In the genomic region with DNA sequence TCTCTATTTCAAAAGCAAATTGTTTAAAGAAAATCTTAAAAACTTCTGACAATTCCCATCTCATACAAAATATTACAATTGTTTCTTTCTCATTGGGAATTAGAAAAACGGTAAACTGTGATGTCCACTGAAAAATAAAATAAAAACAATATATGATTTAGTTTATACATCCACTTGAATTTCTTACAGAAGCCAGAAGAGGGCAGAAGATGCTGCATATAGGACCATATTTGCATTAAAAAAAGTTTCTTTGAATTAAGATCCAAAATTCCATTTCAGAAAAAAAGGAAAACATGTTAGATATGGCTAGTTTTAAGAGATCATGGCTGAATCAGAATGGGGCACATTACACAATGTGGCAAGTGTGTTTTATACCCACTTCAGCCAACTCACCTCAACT, we compare ENCODE assay signal across 2 cellular contexts.
A peak's percentile ranks its signal among the peaks of the same experiment; 100 is the strongest.
TF ChIP-seq lines count a peak whose summit lies in the region.

No MANE protein-coding gene starts in this region.

TF ChIP-seq in IMR-90, 13 proteins besides CTCF, POLR2A, EP300 and RAD21:
- TF ChIP-seq CEBPB (IDR thresholded peaks at IDR 0.05; ENCODE audit: low read depth, low read length), result no peak
- no peak for TF ChIP-seq MAFK (IDR thresholded peaks at IDR 0.05; ENCODE audit: low read depth, low read length)
- no peak for TF ChIP-seq FOS (IDR thresholded peaks at IDR 0.05; ENCODE audit: low read depth, low read length)
- TF ChIP-seq BHLHE40 (IDR thresholded peaks at IDR 0.05; ENCODE audit: low read depth, low read length), result no peak
- TF ChIP-seq RFX5 (IDR thresholded peaks at IDR 0.05; ENCODE audit: low read depth, low read length), result no peak
- no peak for TF ChIP-seq MAZ (IDR thresholded peaks at IDR 0.05; ENCODE audit: borderline replicate concordance, low read depth, low read length)
- TF ChIP-seq, protein P1, sequence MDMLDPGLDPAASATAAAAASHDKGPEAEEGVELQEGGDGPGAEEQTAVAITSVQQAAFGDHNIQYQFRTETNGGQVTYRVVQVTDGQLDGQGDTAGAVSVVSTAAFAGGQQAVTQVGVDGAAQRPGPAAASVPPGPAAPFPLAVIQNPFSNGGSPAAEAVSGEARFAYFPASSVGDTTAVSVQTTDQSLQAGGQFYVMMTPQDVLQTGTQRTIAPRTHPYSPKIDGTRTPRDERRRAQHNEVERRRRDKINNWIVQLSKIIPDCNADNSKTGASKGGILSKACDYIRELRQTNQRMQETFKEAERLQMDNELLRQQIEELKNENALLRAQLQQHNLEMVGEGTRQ (IDR thresholded peaks at IDR 0.05; ENCODE audit: low read depth, low read length), result no peak
- no peak for TF ChIP-seq CHD1 (IDR thresholded peaks at IDR 0.05; ENCODE audit: low read depth, low read length)
- TF ChIP-seq NFE2L2 (IDR thresholded peaks at IDR 0.05; ENCODE audit: low read depth, low read length), result no peak
- no peak for TF ChIP-seq RCOR1 (IDR thresholded peaks at IDR 0.05; ENCODE audit: insufficient replicate concordance, low read length)
- no peak for TF ChIP-seq SMC3 (IDR thresholded peaks at IDR 0.05; ENCODE audit: low read depth, low read length)
- TF ChIP-seq ELK1 (IDR thresholded peaks at IDR 0.05; ENCODE audit: borderline replicate concordance, low read depth, low read length), result no peak
- TF ChIP-seq MXI1 (IDR thresholded peaks at IDR 0.05; ENCODE audit: borderline replicate concordance, low read depth, low read length), result no peak

TF ChIP-seq in HepG2, 621 proteins besides CTCF, POLR2A, EP300 and RAD21:
- TF ChIP-seq, protein P2, sequence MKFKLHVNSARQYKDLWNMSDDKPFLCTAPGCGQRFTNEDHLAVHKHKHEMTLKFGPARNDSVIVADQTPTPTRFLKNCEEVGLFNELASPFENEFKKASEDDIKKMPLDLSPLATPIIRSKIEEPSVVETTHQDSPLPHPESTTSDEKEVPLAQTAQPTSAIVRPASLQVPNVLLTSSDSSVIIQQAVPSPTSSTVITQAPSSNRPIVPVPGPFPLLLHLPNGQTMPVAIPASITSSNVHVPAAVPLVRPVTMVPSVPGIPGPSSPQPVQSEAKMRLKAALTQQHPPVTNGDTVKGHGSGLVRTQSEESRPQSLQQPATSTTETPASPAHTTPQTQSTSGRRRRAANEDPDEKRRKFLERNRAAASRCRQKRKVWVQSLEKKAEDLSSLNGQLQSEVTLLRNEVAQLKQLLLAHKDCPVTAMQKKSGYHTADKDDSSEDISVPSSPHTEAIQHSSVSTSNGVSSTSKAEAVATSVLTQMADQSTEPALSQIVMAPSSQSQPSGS (CRISPR knock-in tag; IDR thresholded peaks at IDR 0.05), result no peak
- 0 out of 2 replicates have a peak, but pooled peaks have one; percentile 14 for TF ChIP-seq STAG1 (CRISPR knock-in tag; IDR thresholded peaks at IDR 0.05)
